ENCODE assay signal across 1 cellular context in the genomic region with DNA sequence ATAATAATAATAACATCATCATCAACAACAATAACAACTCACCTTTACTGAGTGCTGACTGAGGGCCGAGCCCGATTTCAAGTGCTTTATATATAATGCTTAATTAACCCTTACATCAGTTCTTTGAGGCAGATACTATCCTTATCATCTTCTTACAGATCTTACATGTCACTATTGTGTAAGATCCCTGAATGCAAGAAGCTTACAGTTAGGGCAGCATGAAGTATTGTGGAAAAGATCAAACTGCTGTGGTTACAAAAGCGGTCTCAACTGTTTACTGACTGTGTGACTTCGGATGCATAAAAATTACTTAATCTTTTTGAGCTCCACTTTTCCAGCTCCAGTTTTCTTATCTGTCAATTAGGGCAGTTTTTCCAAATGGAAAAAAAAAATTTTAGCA.
A peak's percentile ranks its signal among the peaks of the same experiment; 100 is the strongest.
TF ChIP-seq lines count a peak whose summit lies in the region.

No MANE protein-coding gene starts in this region.

TF ChIP-seq in HepG2, 621 proteins besides CTCF, POLR2A, EP300 and RAD21:
- TF ChIP-seq, protein P1, sequence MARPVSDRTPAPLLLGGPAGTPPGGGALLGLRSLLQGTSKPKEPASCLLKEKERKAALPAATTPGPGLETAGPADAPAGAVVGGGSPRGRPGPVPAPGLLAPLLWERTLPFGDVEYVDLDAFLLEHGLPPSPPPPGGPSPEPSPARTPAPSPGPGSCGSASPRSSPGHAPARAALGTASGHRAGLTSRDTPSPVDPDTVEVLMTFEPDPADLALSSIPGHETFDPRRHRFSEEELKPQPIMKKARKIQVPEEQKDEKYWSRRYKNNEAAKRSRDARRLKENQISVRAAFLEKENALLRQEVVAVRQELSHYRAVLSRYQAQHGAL (CRISPR knock-in tag; IDR thresholded peaks at IDR 0.05; ENCODE audit: not compliant biosample characterization): no peak
- peak; percentile 45; the same call in 1 of the 2 replicates for TF ChIP-seq CEBPB (IDR thresholded peaks at IDR 0.05; ENCODE audit: borderline replicate concordance, low read depth, low read length)
